ENCODE assay signal across 15 cellular contexts in genomic region chr10:124552877-124553276, GRCh38.
DNase-seq lines count a peak whose midpoint lies in the region; ATAC-seq and TF ChIP-seq lines count a peak whose summit lies in the region.
"Had no signal": no experiment of that assay in that cellular context is flagged by ENCODE, and none has a peak within 500 bp of the region (broad histone marks: within the 10 kb centered on the region; RNA-seq: fewer than 3 reads in every experiment).

No MANE protein-coding gene starts in this region.

- H3K9me3 Mint-ChIP-seq in IgD-negative memory B cell (no peaks in the 10 kb centered on the region), nephron progenitor cell (no peaks in the 10 kb centered on the region)
- H3K9me3 Mint-ChIP-seq in stimulated activated memory B cell treated with anti-CD40 and anti-IgM and Interleukin-4, amounts not matched to agents 10 μg/mL and 1 μg/mL and 100 μg/mL, for 72 hours = no peaks in the 10 kb centered on the region
- H3K9me3 Mint-ChIP-seq: CD8-positive, alpha-beta T cell had no signal

- TF ChIP-seq CTCF in nephron progenitor cell (IDR thresholded peaks at IDR 0.05) = no peak

- POLR2A ChIA-PET in HEK293T (lab: Yijun Ruan, JAX) = no interaction called here

- no peak for ATAC-seq in stimulated activated memory B cell treated with anti-CD40 and anti-IgM and Interleukin-4, amounts not matched to agents 10 μg/mL and 1 μg/mL and 100 μg/mL, for 72 hours
- ATAC-seq: CD8-positive, alpha-beta T cell; HCT116 had no signal

- H3K4me1 Mint-ChIP-seq in IgD-negative memory B cell (peaks cover 25 to 31% (median 31%) of the 10 kb centered on the region in 3 donors), nephron progenitor cell (peaks cover 23% of the 10 kb centered on the region)
- peaks cover 57% of the 10 kb centered on the region for H3K4me1 Mint-ChIP-seq in stimulated activated memory B cell treated with anti-CD40 and anti-IgM and Interleukin-4, amounts not matched to agents 10 μg/mL and 1 μg/mL and 100 μg/mL, for 72 hours

- no peaks in the 10 kb centered on the region for H3K27me3 Mint-ChIP-seq in IgD-negative memory B cell
- peaks cover 1% of the 10 kb centered on the region for H3K27me3 Mint-ChIP-seq in nephron progenitor cell (ENCODE audit: low read depth, poor library complexity)
- no peaks in the 10 kb centered on the region for H3K27me3 Mint-ChIP-seq in stimulated activated memory B cell treated with anti-CD40 and anti-IgM and Interleukin-4, amounts not matched to agents 10 μg/mL and 1 μg/mL and 100 μg/mL, for 72 hours

- DNase-seq in NCI-H748 (lab: John Stamatoyannopoulos, UW; ENCODE audit: unreplicated experiment) (peak; percentile 21), NCI-H748 treated with DMSO at 0.1 percent for 48 hours (lab: John Stamatoyannopoulos, UW) (no peak), nephron progenitor cell (no peak), glomerular visceral epithelial cell (ENCODE audit: extremely low spot score) (no peak), HEK293T (ENCODE audit: extremely low spot score) (no peak)
- DNase-seq: 8988T, Calu3, DMS79 treated with DMSO at 0.1 percent for 48 hours, GF-D8, GOT3, H7 had no signal

- peak overlapping the region in 1 of 4 donors; percentile 32 for H3K4me3 Mint-ChIP-seq in IgD-negative memory B cell
- no peak overlapping the region for H3K4me3 Mint-ChIP-seq in nephron progenitor cell
- H3K4me3 Mint-ChIP-seq in stimulated activated memory B cell treated with anti-CD40 and anti-IgM and Interleukin-4, amounts not matched to agents 10 μg/mL and 1 μg/mL and 100 μg/mL, for 72 hours = no peak overlapping the region
- H3K4me3 Mint-ChIP-seq: CD8-positive, alpha-beta T cell had no signal

- CTCF ChIA-PET in HEK293T (lab: Yijun Ruan, JAX) = interaction anchor here (0.7 to 1.1 kb wide), 2 partner anchors 13 to 71 kb away, joined by 3 read pairs; no protein-coding TSS in a partner anchor

- H3K27ac Mint-ChIP-seq in IgD-negative memory B cell (peak overlapping the region in 2 of 3 donors; percentile 13 to 53), nephron progenitor cell (peak overlapping the region; percentile 80)
- peak overlapping the region; percentile 81 for H3K27ac Mint-ChIP-seq in stimulated activated memory B cell treated with anti-CD40 and anti-IgM and Interleukin-4, amounts not matched to agents 10 μg/mL and 1 μg/mL and 100 μg/mL, for 72 hours
- H3K27ac Mint-ChIP-seq: CD8-positive, alpha-beta T cell had no signal

- peaks cover 10% of the 10 kb centered on the region for H3K36me3 Mint-ChIP-seq in IgD-negative memory B cell
- H3K36me3 Mint-ChIP-seq in nephron progenitor cell (ENCODE audit: low read depth) = no peaks in the 10 kb centered on the region
- peaks cover 6% of the 10 kb centered on the region for H3K36me3 Mint-ChIP-seq in stimulated activated memory B cell treated with anti-CD40 and anti-IgM and Interleukin-4, amounts not matched to agents 10 μg/mL and 1 μg/mL and 100 μg/mL, for 72 hours

TF ChIP-seq in HEK293T, 16 proteins besides CTCF, POLR2A, EP300 and RAD21:
- TF ChIP-seq ZNF384 (IDR thresholded peaks at IDR 0.05) = no peak
- no peak for TF ChIP-seq BHLHE40 (IDR thresholded peaks at IDR 0.05; ENCODE audit: borderline replicate concordance)
- TF ChIP-seq NFRKB (IDR thresholded peaks at IDR 0.05) = no peak
- TF ChIP-seq FOXA1 (IDR thresholded peaks at IDR 0.05) = no peak
- no peak for TF ChIP-seq ARNT (IDR thresholded peaks at IDR 0.05)
- TF ChIP-seq L3MBTL2 (conservative IDR thresholded peaks at IDR 0.05) = no peak
- TF ChIP-seq SP1 (IDR thresholded peaks at IDR 0.05) = no peak
- TF ChIP-seq PKNOX1 (IDR thresholded peaks at IDR 0.05) = no peak
- TF ChIP-seq FOXK2 (IDR thresholded peaks at IDR 0.05) = no peak
- no peak for TF ChIP-seq TARDBP (IDR thresholded peaks at IDR 0.05)
- TF ChIP-seq SUZ12 (IDR thresholded peaks at IDR 0.05) = no peak
- TF ChIP-seq FOXM1 (IDR thresholded peaks at IDR 0.05; ENCODE audit: borderline replicate concordance) = no peak
- TF ChIP-seq HDGF (IDR thresholded peaks at IDR 0.05; ENCODE audit: borderline replicate concordance) = no peak
- no peak for TF ChIP-seq LEF1 (IDR thresholded peaks at IDR 0.05; ENCODE audit: borderline replicate concordance)
- no peak for TF ChIP-seq ELF4 (IDR thresholded peaks at IDR 0.05)
- TF ChIP-seq CTBP1 (IDR thresholded peaks at IDR 0.05; ENCODE audit: borderline replicate concordance) = no peak
TF ChIP-seq in HEK293T: peak in this region for 0.
